ENCODE assay signal across 8 cellular contexts in genomic region chr6:88474720-88475119, GRCh38.
"Had no signal": no experiment of that assay in that cellular context is flagged by ENCODE, and none has a peak within 500 bp of the region (broad histone marks: within the 10 kb centered on the region; RNA-seq: fewer than 3 reads in every experiment).

No MANE protein-coding gene starts in this region.

- H3K9ac ChIP-seq: KMS-11 had no signal

- H3K27ac ChIP-seq: KMS-11 had no signal

- H3K4me3 ChIP-seq: GM23338 had no signal

- H3K4me2 ChIP-seq: GM23338, KMS-11 had no signal

- DNase-seq: H9, HCEC 1CT, KBM-7 had no signal

- ATAC-seq: GM23338 had no signal

- FAIRE-seq: H1, H54, HTR-8/SVneo had no signal

- H2AFZ ChIP-seq: GM23338 had no signal
